ENCODE assay signal across 8 cellular contexts in genomic region chrX:53422091-53422914, GRCh38. TPM values are rescaled to one million over a fixed set of nuclear protein-coding genes. Genes with fewer than 3 reads are reported as not detected.
DNase-seq lines count a peak whose midpoint lies in the region; ATAC-seq and TF ChIP-seq lines count a peak whose summit lies in the region.

Gene RIBC1, plus strand, starts transcription at chrX:53422873. Its CDS starts 3,404 bp downstream, at chrX:53426277.
Gene SMC1A, minus strand, starts transcription at chrX:53422654. Its CDS starts 54 bp downstream, at chrX:53422600.

- H3K27me3 ChIP-seq in esophagus (ENCODE audit: control insufficient read depth in 1 of 2, insufficient read depth in 2 of 2, low read length in 2 of 2) (no peaks in the 10 kb centered on the region), mucosa of rectum (ENCODE audit: control insufficient read depth in 2 of 2, insufficient read depth in 2 of 2, low read length in 2 of 2) (no peaks in the 10 kb centered on the region)

- H3K9me3 ChIP-seq in esophagus (ENCODE audit: control insufficient read depth in 2 of 2, insufficient read depth in 1 of 2, low read depth in 1 of 2, low read length in 1 of 2) (no peaks in the 10 kb centered on the region), mucosa of rectum (ENCODE audit: control insufficient read depth in 2 of 2, low read length in 2 of 2) (no peaks in the 10 kb centered on the region)

- H3K4me3 ChIP-seq in esophagus (ENCODE audit: low read depth in 1 of 2, low read length in 2 of 2): peak within 1 kb of the TSS; percentile 74 to 87
- H3K4me3 ChIP-seq in mucosa of rectum (ENCODE audit: low read length in 2 of 2): peak within 1 kb of the TSS; percentile 77 to 93

- 0 to 3% methylated on average over 71 to 78 of the region's 78 CpGs for WGBS in esophagus, 2 donors

- ATAC-seq in GM21737 (IDR thresholded peaks at IDR 0.05; ENCODE audit: unreplicated experiment): peak; percentile 95

- DNase-seq in DMS79 (lab: John Stamatoyannopoulos, UW) (peak; percentile 90), KG1 (lab: John Stamatoyannopoulos, UW) (peak; percentile 82)
- DNase-seq in activated T-cell treated with anti-CD3 and anti-CD28 coated beads, Interleukin-2, amount 50 U/mL, for 48 hours: peak; percentile 98 to 99
- peak; percentile 85 to 96 for DNase-seq in stimulated activated CD8-positive, alpha-beta memory T cell treated with anti-CD3 and anti-CD28 coated beads, Interleukin-4, amount 100 ng/mL, for 4 hours (ENCODE audit: low read depth in 2 of 2, low spot score in 1 of 2)

- H3K27ac ChIP-seq in esophagus (ENCODE audit: low read depth in 2 of 2, low read length in 1 of 2) (peak within 1 kb of the TSS; percentile 92 to 96), mucosa of rectum (ENCODE audit: low read depth in 2 of 2, low read length in 2 of 2) (peak within 1 kb of the TSS; percentile 89 to 94)

- H3K9ac ChIP-seq in mucosa of rectum (ENCODE audit: low read depth in 1 of 2, low read length in 2 of 2): peak within 1 kb of the TSS; percentile 80 to 94

- H3K4me1 ChIP-seq in esophagus (ENCODE audit: control insufficient read depth in 2 of 2, insufficient read depth in 2 of 2, low read length in 1 of 2): peaks cover 0 to 3% of the 10 kb centered on the region in 2 donors
- peaks cover 12 to 18% of the 10 kb centered on the region in 2 donors for H3K4me1 ChIP-seq in mucosa of rectum (ENCODE audit: control insufficient read depth in 2 of 2, insufficient read depth in 2 of 2, low read length in 2 of 2)

- H3K36me3 ChIP-seq in esophagus (ENCODE audit: control insufficient read depth in 2 of 2, insufficient read depth in 2 of 2, low read length in 1 of 2) (no peaks in the 10 kb centered on the region), mucosa of rectum (ENCODE audit: control insufficient read depth in 2 of 2, insufficient read depth in 2 of 2, low read length in 2 of 2) (no peaks in the 10 kb centered on the region)

TF ChIP-seq in PFSK-1, 5 proteins besides CTCF, POLR2A, EP300 and RAD21:
- TF ChIP-seq, protein P1, sequence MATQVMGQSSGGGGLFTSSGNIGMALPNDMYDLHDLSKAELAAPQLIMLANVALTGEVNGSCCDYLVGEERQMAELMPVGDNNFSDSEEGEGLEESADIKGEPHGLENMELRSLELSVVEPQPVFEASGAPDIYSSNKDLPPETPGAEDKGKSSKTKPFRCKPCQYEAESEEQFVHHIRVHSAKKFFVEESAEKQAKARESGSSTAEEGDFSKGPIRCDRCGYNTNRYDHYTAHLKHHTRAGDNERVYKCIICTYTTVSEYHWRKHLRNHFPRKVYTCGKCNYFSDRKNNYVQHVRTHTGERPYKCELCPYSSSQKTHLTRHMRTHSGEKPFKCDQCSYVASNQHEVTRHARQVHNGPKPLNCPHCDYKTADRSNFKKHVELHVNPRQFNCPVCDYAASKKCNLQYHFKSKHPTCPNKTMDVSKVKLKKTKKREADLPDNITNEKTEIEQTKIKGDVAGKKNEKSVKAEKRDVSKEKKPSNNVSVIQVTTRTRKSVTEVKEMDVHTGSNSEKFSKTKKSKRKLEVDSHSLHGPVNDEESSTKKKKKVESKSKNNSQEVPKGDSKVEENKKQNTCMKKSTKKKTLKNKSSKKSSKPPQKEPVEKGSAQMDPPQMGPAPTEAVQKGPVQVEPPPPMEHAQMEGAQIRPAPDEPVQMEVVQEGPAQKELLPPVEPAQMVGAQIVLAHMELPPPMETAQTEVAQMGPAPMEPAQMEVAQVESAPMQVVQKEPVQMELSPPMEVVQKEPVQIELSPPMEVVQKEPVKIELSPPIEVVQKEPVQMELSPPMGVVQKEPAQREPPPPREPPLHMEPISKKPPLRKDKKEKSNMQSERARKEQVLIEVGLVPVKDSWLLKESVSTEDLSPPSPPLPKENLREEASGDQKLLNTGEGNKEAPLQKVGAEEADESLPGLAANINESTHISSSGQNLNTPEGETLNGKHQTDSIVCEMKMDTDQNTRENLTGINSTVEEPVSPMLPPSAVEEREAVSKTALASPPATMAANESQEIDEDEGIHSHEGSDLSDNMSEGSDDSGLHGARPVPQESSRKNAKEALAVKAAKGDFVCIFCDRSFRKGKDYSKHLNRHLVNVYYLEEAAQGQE (IDR thresholded peaks at IDR 0.05; ENCODE audit: insufficient read depth in 1 of 2, low read depth in 2 of 2, low read length in 2 of 2): no peak
- peak; percentile 77 for TF ChIP-seq POLR2AphosphoS5 (IDR thresholded peaks at IDR 0.05; ENCODE audit: low read depth, low read length)
- 0 out of 2 replicates have a peak, but pooled peaks have one; percentile 47 for TF ChIP-seq SIN3A (IDR thresholded peaks at IDR 0.05; ENCODE audit: borderline replicate concordance, insufficient read depth, low read length)
- peak; percentile 83; the same call in 1 of the 2 replicates for TF ChIP-seq TAF1 (IDR thresholded peaks at IDR 0.05; ENCODE audit: borderline replicate concordance, insufficient read depth, low read length)
- TF ChIP-seq FOXP2 (optimal IDR thresholded peaks at IDR 0.05; ENCODE audit: borderline replicate concordance, extremely low read depth, extremely low read length, insufficient read depth): peak; percentile 79

RNA-seq across cellular contexts. Expression of gene RIBC1, which starts in this region (rescaled TPM):
- 0.88 TPM for polyA plus RNA-seq in PFSK-1 (2012; ENCODE audit: insufficient read length, low read depth)
- polyA plus RNA-seq in esophagus: under 1 TPM; 0.64 to 0.77 TPM

RNA-seq across cellular contexts. Expression of gene SMC1A, which starts in this region (rescaled TPM):
- polyA plus RNA-seq in PFSK-1 (2012; ENCODE audit: insufficient read length, low read depth): 77.9 TPM
- 10 to 100 TPM in 1 of 2 donors, 1 to 10 TPM in 1; 9.0 to 13.1 TPM for polyA plus RNA-seq in esophagus

Comparison
In these comparisons a context has a peak if more than half of its experiments do, and no peak if none do; other contexts are left out.
1. Peak in every context shown above with its lines: DNase-seq, ATAC-seq, H3K4me3 ChIP-seq and H3K27ac ChIP-seq.